Comparison of ENCODE assay signal across 15 cellular contexts in the genomic region with DNA sequence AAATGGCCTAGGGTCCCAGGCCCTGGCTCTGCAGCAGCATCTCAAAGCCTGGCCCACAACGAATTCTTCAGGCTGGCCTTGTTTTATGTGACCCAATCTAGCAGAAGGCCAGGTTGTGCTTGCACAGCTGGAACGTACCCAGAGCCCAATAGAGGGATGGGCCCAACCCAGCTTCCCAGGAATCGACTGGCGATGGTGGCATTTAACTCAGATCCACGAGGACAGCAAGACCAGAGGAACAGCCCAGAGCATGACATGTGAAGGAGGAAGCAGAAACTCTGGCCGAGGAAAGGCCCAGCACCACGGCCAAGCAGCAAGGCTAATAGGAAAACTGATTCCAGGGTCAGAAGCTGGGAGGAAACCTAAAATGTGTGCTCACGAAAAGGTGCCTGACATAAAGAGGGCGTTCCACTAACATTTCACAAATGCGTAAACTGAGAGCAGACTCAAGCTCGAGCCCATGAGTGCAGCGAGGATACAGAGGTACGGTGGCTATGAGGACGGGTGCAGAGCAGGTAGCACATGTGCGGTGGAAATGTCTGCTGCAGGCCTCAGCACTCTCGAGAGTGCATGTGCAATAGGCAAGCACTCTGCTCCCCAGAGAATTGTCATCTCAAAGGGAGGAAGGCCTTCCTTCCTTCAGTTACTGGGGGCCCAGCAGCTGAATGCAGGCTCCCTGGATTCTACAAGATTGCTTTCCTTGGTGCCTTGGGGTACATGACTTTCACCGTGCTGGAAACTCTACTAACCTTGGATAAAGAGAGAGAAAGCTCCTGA.
DNase-seq lines count a peak whose midpoint lies in the region; ATAC-seq, FAIRE-seq and TF ChIP-seq lines count a peak whose summit lies in the region.
"Had no signal": no experiment of that assay in that cellular context is flagged by ENCODE, and none has a peak within 500 bp of the region (broad histone marks: within the 10 kb centered on the region; RNA-seq: fewer than 3 reads in every experiment).

No MANE protein-coding gene starts in this region.

- DNase-seq in Right ventricle myocardium inferior (ENCODE audit: missing footprints): peak; percentile 35
- DNase-seq in left ventricle myocardium inferior: no peak
- peak; percentile 8 for DNase-seq in OCI-LY7 (ENCODE audit: low spot score)
- peak; percentile 32 for DNase-seq in kidney
- no peak for DNase-seq in activated CD4-positive, CD25-positive, alpha-beta regulatory T cell (lab: John Stamatoyannopoulos, UW)
- DNase-seq: 8988T; C1 segment of cervical spinal cord; CD4-positive, CD25-positive, alpha-beta regulatory T cell; CD8-positive, alpha-beta memory T cell; COR-L47 had no signal

- H4K20me1 ChIP-seq in BLaER1 (no peaks in the 10 kb centered on the region), OCI-LY7 (ENCODE audit: insufficient read depth, low read length) (no peaks in the 10 kb centered on the region)

- POLR2A ChIA-PET in OCI-LY7 (lab: Charles Lee): no interaction called here

- CTCF ChIA-PET in OCI-LY7 (lab: Charles Lee; ENCODE audit: unreplicated experiment): no interaction called here

- H3K27ac ChIP-seq in left ventricle myocardium inferior (replicated peaks): no peak overlapping the region
- peak overlapping the region; percentile 83 for H3K27ac ChIP-seq in BLaER1
- H3K27ac ChIP-seq in OCI-LY7 (ENCODE audit: low read depth, low read length, poor library complexity, severe bottlenecking): no peak overlapping the region
- H3K27ac ChIP-seq in kidney (ENCODE audit: low read depth in 2 of 2, low read length in 2 of 2): no peak overlapping the region

- H2AFZ ChIP-seq in OCI-LY7 (ENCODE audit: low read length): no peak overlapping the region

- no peaks in the 10 kb centered on the region for H3K79me2 ChIP-seq in OCI-LY7 (ENCODE audit: insufficient read depth, low read depth, low read length)

- no peaks in the 10 kb centered on the region for H3K9me2 ChIP-seq in OCI-LY7 (ENCODE audit: insufficient read depth, low read length)

- no peaks in the 10 kb centered on the region for H3K36me3 ChIP-seq in left ventricle myocardium inferior
- no peaks in the 10 kb centered on the region for H3K36me3 ChIP-seq in BLaER1
- H3K36me3 ChIP-seq in OCI-LY7 (ENCODE audit: insufficient read depth, low read length): no peaks in the 10 kb centered on the region
- no peaks in the 10 kb centered on the region for H3K36me3 ChIP-seq in kidney (ENCODE audit: control insufficient read depth in 1 of 2, insufficient read depth in 2 of 2, low read length in 2 of 2)
- H3K36me3 ChIP-seq: HAP-1 had no signal

- H3K27me3 ChIP-seq in left ventricle myocardium inferior (ENCODE audit: low read depth) (no peaks in the 10 kb centered on the region), BLaER1 (no peaks in the 10 kb centered on the region)

- H3K4me2 ChIP-seq in BLaER1 (peak overlapping the region; percentile 87), OCI-LY7 (ENCODE audit: low read length) (no peak overlapping the region)

- BruUV-seq in OCI-LY7 (replicated peaks; lab: Mats Ljungman, UMichigan): no TSS peak

- FAIRE-seq in kidney (lab: Jason Lieb, UNC): no peak
- FAIRE-seq: GM12878 had no signal

- H3K4me3 ChIP-seq in left ventricle myocardium inferior (no peak overlapping the region), BLaER1 (peak overlapping the region; percentile 60), OCI-LY7 (ENCODE audit: low read depth, low read length, poor library complexity, severe bottlenecking) (no peak overlapping the region), kidney (ENCODE audit: low read length in 2 of 2) (no peak overlapping the region)
- H3K4me3 ChIP-seq: GM12878, HAP-1 had no signal

- H3K4me1 ChIP-seq in left ventricle myocardium inferior (peaks cover 25% of the 10 kb centered on the region), BLaER1 (peaks cover 78% of the 10 kb centered on the region), OCI-LY7 (ENCODE audit: insufficient read depth, low read length, poor library complexity, severe bottlenecking) (no peaks in the 10 kb centered on the region), kidney (ENCODE audit: control insufficient read depth in 1 of 2, insufficient read depth in 1 of 2, low read depth in 1 of 2, low read length in 2 of 2) (peaks cover 0 to 3% of the 10 kb centered on the region in 2 donors)
- H3K4me1 ChIP-seq: HAP-1 had no signal

- intact Hi-C loops in Right ventricle myocardium inferior (cut with DNase I) (no loop called here), left ventricle myocardium inferior (cut with micrococcal nuclease) (no loop called here), OCI-LY7 (cut with micrococcal nuclease; ENCODE audit: unreplicated experiment) (no loop called here), kidney (cut with DNase I) (no loop called here)

- TF ChIP-seq CTCF in left ventricle myocardium inferior (IDR thresholded peaks at IDR 0.05; ENCODE audit: borderline replicate concordance) (no peak), OCI-LY7 (conservative IDR thresholded peaks at IDR 0.05; ENCODE audit: low read length) (no peak), kidney (IDR thresholded peaks at IDR 0.05; ENCODE audit: borderline replicate concordance, extremely low read depth, insufficient read depth) (no peak)

- ATAC-seq in Right ventricle myocardium inferior (no peak), GM19397 (IDR thresholded peaks at IDR 0.05; ENCODE audit: unreplicated experiment) (no peak), HG02610 (IDR thresholded peaks at IDR 0.05; ENCODE audit: unreplicated experiment) (no peak)
- ATAC-seq: GM12878 had no signal

- peaks cover 8% of the 10 kb centered on the region for H3K9me3 ChIP-seq in left ventricle myocardium inferior (replicated peaks)
- peaks cover 5% of the 10 kb centered on the region for H3K9me3 ChIP-seq in BLaER1
- no peaks in the 10 kb centered on the region for H3K9me3 ChIP-seq in OCI-LY7 (ENCODE audit: low read length)
- H3K9me3 ChIP-seq in kidney (ENCODE audit: control insufficient read depth in 1 of 2, low read length in 2 of 2): no peaks in the 10 kb centered on the region

- peak overlapping the region; percentile 72; the same call in 1 of the 2 replicates for H3K9ac ChIP-seq in BLaER1
- H3K9ac ChIP-seq in kidney (ENCODE audit: low read length in 2 of 2): no peak overlapping the region

Comparison
In these comparisons a context has a peak if more than half of its experiments do, and no peak if none do; other contexts are left out.
1. DNase-seq: peak in Right ventricle myocardium inferior (single experiment), OCI-LY7 (single experiment) and kidney (single experiment); none in left ventricle myocardium inferior (single experiment) and activated CD4-positive, CD25-positive, alpha-beta regulatory T cell (0 of 4).